Comparison of ENCODE assay signal across 17 cellular contexts in the genomic region with DNA sequence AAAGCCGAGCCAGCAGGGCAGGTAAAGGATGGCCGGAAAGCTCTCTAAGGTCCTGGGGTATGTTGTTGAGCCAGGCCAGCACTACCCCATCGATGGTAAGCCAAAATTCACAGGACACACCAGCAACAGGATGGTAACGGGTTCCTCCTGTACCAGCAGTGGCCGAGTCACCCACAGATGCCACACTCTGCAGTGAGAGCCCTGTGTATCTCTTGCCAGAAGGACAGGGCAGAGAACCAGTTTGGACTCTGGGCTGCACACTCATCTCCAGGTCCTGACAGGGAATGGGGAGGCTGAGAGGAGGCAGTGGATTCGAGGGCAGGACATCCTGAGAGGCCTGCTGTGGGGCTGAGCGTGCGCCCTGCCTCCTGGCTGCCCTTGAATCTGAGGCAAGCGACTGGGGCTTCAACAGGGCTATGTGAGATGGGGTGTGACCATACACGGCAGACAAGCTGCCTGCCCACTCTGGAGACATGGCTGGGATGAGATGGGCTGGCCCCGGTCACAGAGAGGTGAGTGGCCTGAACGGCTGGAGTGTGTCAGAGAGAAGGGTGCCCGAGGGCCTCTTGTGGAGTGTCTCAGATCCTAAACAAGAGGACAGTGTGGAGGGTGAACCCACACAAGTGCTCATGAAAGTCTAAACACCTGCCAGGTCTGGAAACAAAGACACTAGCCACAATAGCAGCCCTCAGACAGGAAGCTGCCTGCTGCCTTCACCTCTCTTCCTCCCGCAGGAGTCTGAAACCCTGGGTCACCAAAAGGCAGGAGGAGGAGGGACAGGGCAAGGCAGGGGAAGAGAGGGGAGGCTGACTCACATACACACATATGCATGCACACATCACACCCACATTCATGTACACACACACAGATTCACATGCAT.
DNase-seq lines count a peak whose midpoint lies in the region; ATAC-seq and TF ChIP-seq lines count a peak whose summit lies in the region.
"Had no signal": no experiment of that assay in that cellular context is flagged by ENCODE, and none has a peak within 500 bp of the region (broad histone marks: within the 10 kb centered on the region; RNA-seq: fewer than 3 reads in every experiment).

No MANE protein-coding gene starts in this region.

- POLR2A ChIA-PET in activated CD8-positive, alpha-beta T cell treated with anti-CD3 and anti-CD28 coated beads for 36 hours (lab: Charles Lee): no interaction called here

- no peaks in the 10 kb centered on the region for H3K27me3 Mint-ChIP-seq in activated CD8-positive, alpha-beta T cell treated with anti-CD3 and anti-CD28 coated beads for 36 hours
- H3K27me3 Mint-ChIP-seq: CD4-positive, CD25-positive, alpha-beta regulatory T cell had no signal

- TF ChIP-seq CTCF in activated CD8-positive, alpha-beta T cell treated with anti-CD3 and anti-CD28 coated beads for 36 hours (IDR thresholded peaks at IDR 0.05): no peak
- TF ChIP-seq CTCF in parathyroid adenoma (IDR thresholded peaks at IDR 0.05): no peak

- H3K79me2 ChIP-seq in parathyroid adenoma: no peaks in the 10 kb centered on the region

- H3K9me3 Mint-ChIP-seq in activated CD8-positive, alpha-beta T cell treated with anti-CD3 and anti-CD28 coated beads for 36 hours: no peaks in the 10 kb centered on the region

- H3K4me3 Mint-ChIP-seq in activated CD8-positive, alpha-beta T cell treated with anti-CD3 and anti-CD28 coated beads for 36 hours: no peak overlapping the region
- H3K4me3 Mint-ChIP-seq: CD4-positive, CD25-positive, alpha-beta regulatory T cell had no signal

- H3K36me3 ChIP-seq in parathyroid adenoma (ENCODE audit: control insufficient read depth, insufficient read depth, low read length) (no peaks in the 10 kb centered on the region), MG63 (no peaks in the 10 kb centered on the region), HAP-1 (replicated peaks) (no peaks in the 10 kb centered on the region)
- H3K36me3 ChIP-seq: esophagus muscularis mucosa, pancreas had no signal

- no peaks in the 10 kb centered on the region for H3K27me3 ChIP-seq in parathyroid adenoma (ENCODE audit: control insufficient read depth, insufficient read depth, low read length)
- H3K27me3 ChIP-seq in MG63: peaks cover 6% of the 10 kb centered on the region; the same call in 1 of the 2 replicates
- H3K27me3 ChIP-seq in HAP-1 (ENCODE audit: low read depth): 0 out of 2 replicates have a peak, but pooled peaks cover 6% of the 10 kb centered on the region
- H3K27me3 ChIP-seq: esophagus muscularis mucosa, pancreas had no signal

- H3K36me3 Mint-ChIP-seq in activated CD8-positive, alpha-beta T cell treated with anti-CD3 and anti-CD28 coated beads for 36 hours (ENCODE audit: low read depth): no peaks in the 10 kb centered on the region
- H3K36me3 Mint-ChIP-seq: CD4-positive, CD25-positive, alpha-beta regulatory T cell had no signal

- no peak overlapping the region for H3K9ac ChIP-seq in parathyroid adenoma

- H3K4me1 Mint-ChIP-seq in activated CD8-positive, alpha-beta T cell treated with anti-CD3 and anti-CD28 coated beads for 36 hours (ENCODE audit: low read depth): peaks cover 9% of the 10 kb centered on the region

- intact Hi-C loops in activated CD8-positive, alpha-beta T cell treated with anti-CD3 and anti-CD28 coated beads for 36 hours (cut with micrococcal nuclease): no loop called here

- H3K9me3 ChIP-seq in parathyroid adenoma (ENCODE audit: control insufficient read depth, low read length): no peaks in the 10 kb centered on the region
- H3K9me3 ChIP-seq in MG63: no peaks in the 10 kb centered on the region
- no peaks in the 10 kb centered on the region for H3K9me3 ChIP-seq in HAP-1
- H3K9me3 ChIP-seq: A549, esophagus muscularis mucosa, pancreas had no signal

- peak; percentile 17 for ATAC-seq in activated CD8-positive, alpha-beta T cell treated with anti-CD3 and anti-CD28 coated beads for 36 hours
- ATAC-seq: A549, pancreas had no signal

- peak overlapping the region; percentile 72 for H2AFZ ChIP-seq in parathyroid adenoma
- H2AFZ ChIP-seq: PC-9 had no signal

- no peak overlapping the region for H3K4me3 ChIP-seq in parathyroid adenoma (ENCODE audit: low read depth, low read length)
- no peak overlapping the region for H3K4me3 ChIP-seq in MG63
- no peak overlapping the region for H3K4me3 ChIP-seq in HAP-1
- H3K4me3 ChIP-seq: A549, esophagus muscularis mucosa, pancreas, PC-9 had no signal

- DNase-seq in NCI-H748 (lab: John Stamatoyannopoulos, UW; ENCODE audit: unreplicated experiment): peak; percentile 57
- no peak for DNase-seq in NCI-H748 treated with DMSO at 0.1 percent for 48 hours (lab: John Stamatoyannopoulos, UW)
- peak; percentile 68 for DNase-seq in NCI-H2029 treated with DMSO at 0.1 percent for 48 hours (lab: John Stamatoyannopoulos, UW)
- DNase-seq in activated CD8-positive, alpha-beta T cell treated with anti-CD3 and anti-CD28 coated beads for 36 hours: peak; percentile 4
- DNase-seq in NOMO-1 treated with DMSO at 0.1 percent for 48 hours (lab: John Stamatoyannopoulos, UW; ENCODE audit: unreplicated experiment): no peak
- DNase-seq in MG63: no peak
- no peak for DNase-seq in HAP-1 (ENCODE audit: low spot score in 2 of 2)
- DNase-seq: activated effector memory CD4-positive, alpha-beta T cell treated with anti-CD3 and anti-CD28 coated beads, Interleukin-2, amount 50 U/mL, for 16 hours; head of caudate nucleus; kidney glomerular epithelial cell; NCI-H2171 treated with DMSO at 0.1 percent for 48 hours; PC-9 had no signal

- H3K27ac Mint-ChIP-seq in activated CD8-positive, alpha-beta T cell treated with anti-CD3 and anti-CD28 coated beads for 36 hours: no peak overlapping the region
- H3K27ac Mint-ChIP-seq: CD4-positive, CD25-positive, alpha-beta regulatory T cell had no signal

- H3K27ac ChIP-seq in parathyroid adenoma: peak overlapping the region; percentile 85
- H3K27ac ChIP-seq: A549, esophagus muscularis mucosa, pancreas, PC-9 had no signal

- peaks cover 41% of the 10 kb centered on the region for H3K4me1 ChIP-seq in parathyroid adenoma
- no peaks in the 10 kb centered on the region for H3K4me1 ChIP-seq in HAP-1
- H3K4me1 ChIP-seq: A549, pancreas had no signal

- in situ Hi-C loops in HAP-1 (cut with MboI; ENCODE audit: low sequenced_read_pairs): no loop called here

- CTCF ChIA-PET in activated CD8-positive, alpha-beta T cell treated with anti-CD3 and anti-CD28 coated beads for 36 hours (lab: Charles Lee): interaction anchor here (1.2 kb wide), 1 partner anchor 193 kb away, joined by 5 read pairs; no protein-coding TSS in a partner anchor

- H3K4me2 ChIP-seq in parathyroid adenoma (ENCODE audit: low read length): no peak overlapping the region
- H3K4me2 ChIP-seq: A549, PC-9 had no signal

Comparison
In these comparisons a context has a peak if more than half of its experiments do, and no peak if none do; other contexts are left out.
1. DNase-seq: peak in NCI-H748 (single experiment), NCI-H2029 treated with DMSO at 0.1 percent for 48 hours (single experiment) and activated CD8-positive, alpha-beta T cell treated with anti-CD3 and anti-CD28 coated beads for 36 hours (single experiment); none in NCI-H748 treated with DMSO at 0.1 percent for 48 hours (single experiment), NOMO-1 treated with DMSO at 0.1 percent for 48 hours (single experiment), MG63 (single experiment) and HAP-1 (0 of 2).